11 cellular contexts compared by ENCODE assay signal in the genomic region with DNA sequence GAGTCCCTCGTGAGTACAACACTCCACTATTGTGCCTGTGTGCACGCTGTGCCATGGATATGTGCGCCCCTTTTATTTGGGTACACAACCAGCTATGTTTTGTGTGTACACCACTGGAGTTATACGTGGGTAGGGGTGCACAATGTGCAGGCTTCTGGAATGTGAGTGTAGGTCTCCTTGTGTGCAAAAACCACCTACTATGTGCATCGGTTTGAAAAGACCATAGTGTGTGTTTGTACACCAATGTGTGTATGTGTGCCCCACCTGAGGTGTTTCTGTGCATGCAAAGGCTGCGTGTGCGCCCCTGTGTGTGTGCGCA.
DNase-seq lines count a peak whose midpoint lies in the region; TF ChIP-seq lines count a peak whose summit lies in the region.
"Had no signal": no experiment of that assay in that cellular context is flagged by ENCODE, and none has a peak within 500 bp of the region (broad histone marks: within the 10 kb centered on the region; RNA-seq: fewer than 3 reads in every experiment).

No MANE protein-coding gene starts in this region.

- H3K36me3 Mint-ChIP-seq in neural crest cell (ENCODE audit: low read depth): no peaks in the 10 kb centered on the region

- 62 to 73% (median 64%) methylated on average over 8 of the region's 8 CpGs for WGBS in spleen, 5 donors

- TF ChIP-seq POLR2A in uterus (IDR thresholded peaks at IDR 0.05) (no peak), spleen (IDR thresholded peaks at IDR 0.05) (no peak)

- H3K9me3 ChIP-seq in uterus (no peaks in the 10 kb centered on the region), spleen (no peaks in the 10 kb centered on the region)

- peaks cover 0 to 12% of the 10 kb centered on the region in 2 donors for H3K4me1 ChIP-seq in uterus
- H3K4me1 ChIP-seq in spleen: peaks cover 0 to 17% (median 10%) of the 10 kb centered on the region in 6 donors

- H3K9me3 Mint-ChIP-seq in neural crest cell: no peaks in the 10 kb centered on the region

- peak overlapping the region; percentile 42 for H3K4me3 ChIP-seq in fibroblast of pulmonary artery (replicated peaks; ENCODE audit: low read depth, low read length)
- H3K4me3 ChIP-seq in uterus: peak overlapping the region in 1 of 2 donors; percentile 17
- peak overlapping the region in 3 of 8 donors; percentile 16 to 50 (median 23) for H3K4me3 ChIP-seq in spleen

- peak; percentile 28 for DNase-seq in activated CD8-positive, alpha-beta memory T cell treated with anti-CD3 and anti-CD28 coated beads, Interleukin-2, amount 50 U/mL, for 48 hours
- no peak for DNase-seq in activated CD8-positive, alpha-beta memory T cell treated with anti-CD3 and anti-CD28 coated beads, Interleukin-2, amount 50 U/mL, for 4 hours
- DNase-seq in fibroblast of pulmonary artery (ENCODE audit: low read depth): no peak
- no peak for DNase-seq in neural crest cell (ENCODE audit: low read depth, low spot score)
- DNase-seq in uterus: no peak
- DNase-seq in GM03348 (ENCODE audit: low spot score): no peak
- DNase-seq in spleen: no peak
- no peak for DNase-seq in ureter (ENCODE audit: low spot score)
- DNase-seq: central memory CD4-positive, alpha-beta T cell; small intestine; stimulated activated naive CD8-positive, alpha-beta T cell treated with anti-CD3 and anti-CD28 coated beads, Interleukin-15, Interleukin-2, amounts not matched to agents 100 U/mL and 50 U/mL, for 24 hours had no signal

- TF ChIP-seq CTCF in fibroblast of pulmonary artery (IDR thresholded peaks at IDR 0.05; ENCODE audit: low read length, missing control alignments): no peak
- no peak for TF ChIP-seq CTCF in neural crest cell (conservative IDR thresholded peaks at IDR 0.05)
- TF ChIP-seq CTCF in uterus (IDR thresholded peaks at IDR 0.05): no peak
- no peak for TF ChIP-seq CTCF in spleen (IDR thresholded peaks at IDR 0.05 in 8 of 11, conservative IDR thresholded peaks at IDR 0.05 in 3 of 11)

- H3K27ac Mint-ChIP-seq in neural crest cell (ENCODE audit: unreplicated experiment): peak overlapping the region; percentile 95

- intact Hi-C loops in uterus (cut with DNase I; ENCODE audit: low total_unique reads) (no loop called here), spleen (cut with DNase I; ENCODE audit: low total_unique reads) (no loop called here)

- peak overlapping the region; percentile 76 for H3K4me3 Mint-ChIP-seq in neural crest cell

- no peaks in the 10 kb centered on the region for H3K27me3 ChIP-seq in uterus
- peaks cover 0 to 82% (median 11%) of the 10 kb centered on the region in 7 donors for H3K27me3 ChIP-seq in spleen (replicated peaks in 1 of 7)

- H3K36me3 ChIP-seq in uterus (no peaks in the 10 kb centered on the region), spleen (no peaks in the 10 kb centered on the region)

- H3K4me1 Mint-ChIP-seq in neural crest cell: peaks cover 18% of the 10 kb centered on the region

- H3K27ac ChIP-seq in uterus: peak overlapping the region; percentile 85 to 97
- H3K27ac ChIP-seq in spleen: peak overlapping the region in 4 of 8 donors; percentile 56 to 73 (median 66)

- H3K27me3 Mint-ChIP-seq in neural crest cell (ENCODE audit: low read depth): no peaks in the 10 kb centered on the region
